Comparison of ENCODE assay signal across 8 cellular contexts in genomic region chr3:12553921-12554391, GRCh38. TPM values are rescaled to one million over a fixed set of nuclear protein-coding genes. Genes with fewer than 3 reads are reported as not detected.
DNase-seq lines count a peak whose midpoint lies in the region; ATAC-seq, FAIRE-seq and TF ChIP-seq lines count a peak whose summit lies in the region.

No MANE protein-coding gene starts in this region.

- no peak for TF ChIP-seq CTCF in colonic mucosa (IDR thresholded peaks at IDR 0.05)

- no peaks in the 10 kb centered on the region for H3K36me3 ChIP-seq in colonic mucosa

- H3K4me1 ChIP-seq in colonic mucosa (peaks cover 7% of the 10 kb centered on the region), mononuclear cell (ENCODE audit: insufficient read depth, low read length) (peaks cover 28% of the 10 kb centered on the region)

- no peak for TF ChIP-seq POLR2A in GM12892 (IDR thresholded peaks at IDR 0.05; ENCODE audit: low read depth, low read length)

- ATAC-seq in GM18858 (IDR thresholded peaks at IDR 0.05; ENCODE audit: unreplicated experiment): no peak

- intact Hi-C loops in colonic mucosa (cut with DNase I): no loop called here

- H3K4me3 ChIP-seq in colonic mucosa (peak overlapping the region; percentile 29), mononuclear cell (ENCODE audit: low read length) (peak overlapping the region; percentile 27)

- DNase-seq in 8988T: peak; percentile 32
- DNase-seq in GM12892 (ENCODE audit: insufficient read length): no peak
- DNase-seq in RKO (ENCODE audit: low spot score): peak; percentile 73
- peak; percentile 60 for DNase-seq in colonic mucosa
- DNase-seq in mucosa of gallbladder (ENCODE audit: low spot score): no peak
- DNase-seq in effector CD4-positive, alpha-beta T cell: no peak

- H3K27me3 ChIP-seq in colonic mucosa (peaks cover 3% of the 10 kb centered on the region), mononuclear cell (ENCODE audit: insufficient read depth, low read length) (peaks cover 21% of the 10 kb centered on the region)

- peak; percentile 38 for FAIRE-seq in GM12892 (lab: Jason Lieb, UNC)

- H3K9ac ChIP-seq in colonic mucosa (ENCODE audit: low read depth in 2 of 2, low read length in 2 of 2): peak overlapping the region in 1 of 2 donors; percentile 55

- no peaks in the 10 kb centered on the region for H3K9me3 ChIP-seq in colonic mucosa
- H3K9me3 ChIP-seq in mononuclear cell (ENCODE audit: low read depth, low read length): no peaks in the 10 kb centered on the region

- H3K27ac ChIP-seq in colonic mucosa: no peak overlapping the region

RNA-seq across cellular contexts. Expression of gene MKRN2, which starts 2.9 kb away (rescaled TPM):
- 30.0 TPM for polyA plus RNA-seq in GM12892 (2012; ENCODE audit: missing spikeins)
- total RNA-seq in colonic mucosa (10 to 100 TPM; 20.9 to 21.2 TPM), mononuclear cell (19.7 TPM), mucosa of gallbladder (24.5 TPM)

RNA-seq across cellular contexts. Expression of gene MKRN2OS, which starts 8.7 kb away (rescaled TPM):
- 0.51 TPM for polyA plus RNA-seq in GM12892 (2012; ENCODE audit: missing spikeins)
- total RNA-seq in colonic mucosa (1 to 10 TPM; 6.1 to 6.5 TPM), mononuclear cell (not detected), mucosa of gallbladder (8.2 TPM)

Comparison
In these comparisons a context has a peak if more than half of its experiments do, and no peak if none do; other contexts are left out.
1. DNase-seq: peak in 8988T (single experiment), RKO (single experiment) and colonic mucosa (single experiment); none in GM12892 (single experiment), mucosa of gallbladder (single experiment) and effector CD4-positive, alpha-beta T cell (single experiment).